ENCODE assay signal across 19 cellular contexts in the genomic region with DNA sequence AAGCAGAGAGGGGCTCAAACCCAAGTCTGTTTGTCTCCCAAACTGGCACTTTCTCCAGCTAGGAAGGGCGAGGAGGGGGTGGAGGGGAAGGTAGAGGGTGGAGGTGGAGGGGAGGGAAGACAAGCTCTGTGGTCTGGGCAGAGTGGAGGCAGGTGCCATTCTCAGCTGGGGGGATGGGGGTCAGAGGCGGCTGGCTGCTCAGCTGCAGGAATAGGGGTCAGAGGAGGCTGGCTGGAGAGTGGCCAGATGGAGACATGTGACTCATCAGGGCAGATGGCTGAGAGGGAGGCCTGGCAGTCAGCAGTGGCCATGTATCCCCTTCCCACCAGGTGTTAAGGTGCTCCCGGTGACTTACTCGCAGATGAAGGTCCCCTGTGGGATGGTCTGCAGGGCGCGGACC. TPM values are rescaled to one million over a fixed set of nuclear protein-coding genes. Genes with fewer than 3 reads are reported as not detected.
DNase-seq lines count a peak whose midpoint lies in the region; ATAC-seq, FAIRE-seq and TF ChIP-seq lines count a peak whose summit lies in the region.
"Had no signal": no experiment of that assay in that cellular context is flagged by ENCODE, and none has a peak within 500 bp of the region (broad histone marks: within the 10 kb centered on the region; RNA-seq: fewer than 3 reads in every experiment).

No MANE protein-coding gene starts in this region.

- H3K79me2 ChIP-seq in SK-N-SH (ENCODE audit: insufficient read depth) = no peaks in the 10 kb centered on the region
- no peaks in the 10 kb centered on the region for H3K79me2 ChIP-seq in mammary epithelial cell (ENCODE audit: insufficient read depth, low read length)

- H4K20me1 ChIP-seq in SK-N-SH (ENCODE audit: insufficient read depth) (no peaks in the 10 kb centered on the region), mammary epithelial cell (ENCODE audit: insufficient read depth, low read length) (no peaks in the 10 kb centered on the region)

- H2AFZ ChIP-seq in SK-N-SH (ENCODE audit: low read depth) (no peak overlapping the region), mammary epithelial cell (ENCODE audit: low read depth, low read length) (no peak overlapping the region)

- H3K9me2 ChIP-seq in SK-N-SH = no peaks in the 10 kb centered on the region

- TF ChIP-seq CTCF in BE2C (IDR thresholded peaks at IDR 0.05; ENCODE audit: low read depth, low read length) = no peak
- no peak for TF ChIP-seq CTCF in HEK293 (tag by site-specific recombination; IDR thresholded peaks at IDR 0.05)
- TF ChIP-seq CTCF in SK-N-SH (IDR thresholded peaks at IDR 0.05) = no peak
- no peak for TF ChIP-seq CTCF in kidney (IDR thresholded peaks at IDR 0.05; ENCODE audit: borderline replicate concordance, extremely low read depth, insufficient read depth)
- TF ChIP-seq CTCF in mammary epithelial cell (conservative IDR thresholded peaks at IDR 0.05 in 1 of 2, IDR thresholded peaks at IDR 0.05 in 1 of 2; ENCODE audit: extremely low read depth in 1 of 2, insufficient read depth in 1 of 2, low read depth in 1 of 2, low read length in 2 of 2) = no peak

- in situ Hi-C loops in mammary epithelial cell (cut with MboI; ENCODE audit: low sequenced_read_pairs in 2 of 2) = no loop called here

- ATAC-seq in GM18867 (IDR thresholded peaks at IDR 0.05; ENCODE audit: unreplicated experiment) = no peak
- ATAC-seq: stimulated activated memory B cell treated with anti-CD40 and anti-IgM and Interleukin-4, amounts not matched to agents 10 μg/mL and 1 μg/mL and 100 μg/mL, for 72 hours had no signal

- dilution Hi-C loops in mammary epithelial cell (cut with HindIII; ENCODE audit: low sequenced_read_pairs) = loop anchor here (10.0 kb wide), 1 partner anchor 48 kb away; no protein-coding TSS in a partner anchor

- FAIRE-seq in kidney (lab: Jason Lieb, UNC) = no peak
- FAIRE-seq: GM12891, TTC549 had no signal

- H3K4me1 ChIP-seq in BE2C (peaks cover 7% of the 10 kb centered on the region), HEK293 (ENCODE audit: control insufficient read depth, insufficient read depth, low read length) (no peaks in the 10 kb centered on the region; the same call in 1 of the 2 replicates), SK-N-SH (ENCODE audit: control insufficient read depth in 1 of 2, insufficient read depth in 2 of 2, low read depth in 1 of 2, low read length in 1 of 2) (no peaks in the 10 kb centered on the region), kidney (ENCODE audit: control insufficient read depth in 1 of 2, insufficient read depth in 1 of 2, low read depth in 1 of 2, low read length in 2 of 2) (peaks cover 0 to 3% of the 10 kb centered on the region in 2 donors), mammary epithelial cell (ENCODE audit: insufficient read depth, low read length) (no peaks in the 10 kb centered on the region)

- DNase-seq in BE2C (peak; percentile 78), SK-N-SH (no peak), kidney (peak; percentile 72), mammary epithelial cell (no peak), NCI-H345 (lab: John Stamatoyannopoulos, UW) (no peak), NCI-H1436 treated with DMSO at 0.1 percent for 48 hours (lab: John Stamatoyannopoulos, UW) (no peak)
- DNase-seq: activated CD4-positive, alpha-beta T cell treated with anti-CD3 and anti-CD28 coated beads, Interleukin-2, amount 50 U/mL, for 4 hours; C1 segment of cervical spinal cord; cerebellar nuclear complex; NCI-H1694 treated with DMSO at 0.1 percent for 48 hours; NK-92 treated with Interleukin-12 subunit alpha and Interleukin-12 subunit beta, amount 100 ng/mL, for 24 hours; SIG-M5 had no signal

- CTCF ChIA-PET in HEK293 (lab: Yijun Ruan, JAX) = interaction anchor here (0.7 kb wide), 1 partner anchor 273 kb away, joined by 3 read pairs; no protein-coding TSS in a partner anchor
- CTCF ChIA-PET in SK-N-SH (lab: Yijun Ruan, JAX) = no interaction called here
- CTCF ChIA-PET in mammary epithelial cell (lab: Charles Lee; ENCODE audit: low non-redundant PET) = no interaction called here

- H3K4me2 ChIP-seq in SK-N-SH = no peak overlapping the region
- no peak overlapping the region for H3K4me2 ChIP-seq in mammary epithelial cell (ENCODE audit: insufficient read depth, low read depth, low read length)

- H3K9me3 ChIP-seq in BE2C (no peaks in the 10 kb centered on the region), HEK293 (ENCODE audit: control insufficient read depth, insufficient read depth, low read depth, low read length) (no peaks in the 10 kb centered on the region), SK-N-SH (no peaks in the 10 kb centered on the region), kidney (ENCODE audit: control insufficient read depth in 1 of 2, low read length in 2 of 2) (no peaks in the 10 kb centered on the region), mammary epithelial cell (replicated peaks; ENCODE audit: insufficient read depth, low read length) (no peaks in the 10 kb centered on the region)

- intact Hi-C loops in kidney (cut with DNase I) (no loop called here), mammary epithelial cell (cut with micrococcal nuclease) (no loop called here)

- H3K27me3 ChIP-seq in BE2C (no peaks in the 10 kb centered on the region), SK-N-SH (ENCODE audit: insufficient read depth) (no peaks in the 10 kb centered on the region), mammary epithelial cell (ENCODE audit: insufficient read depth, low read length) (no peaks in the 10 kb centered on the region)

- POLR2A ChIA-PET in HEK293 (lab: Yijun Ruan, JAX) (no interaction called here), SK-N-SH (lab: Yijun Ruan, JAX) (no interaction called here)

- no TSS peak for BruUV-seq in mammary epithelial cell (replicated peaks; lab: Mats Ljungman, UMichigan)

- WGBS in SK-N-SH (ENCODE audit: low lambda C conversion rate) = 63% methylated on average over 3 of the region's 6 CpGs
- WGBS in mammary epithelial cell (ENCODE audit: low coverage, missing lambda C conversion rate) = 98% methylated on average over 5 of the region's 6 CpGs

- H3K9ac ChIP-seq in SK-N-SH = no peak overlapping the region
- H3K9ac ChIP-seq in kidney (ENCODE audit: low read length in 2 of 2) = no peak overlapping the region
- no peak overlapping the region for H3K9ac ChIP-seq in mammary epithelial cell (ENCODE audit: insufficient read depth, low read length)

- TF ChIP-seq EP300 in SK-N-SH (IDR thresholded peaks at IDR 0.05; ENCODE audit: borderline replicate concordance in 1 of 2, low read depth in 1 of 2, low read length in 1 of 2) = no peak

- no peak for TF ChIP-seq RAD21 in SK-N-SH (IDR thresholded peaks at IDR 0.05; ENCODE audit: low read length)

- H3K4me3 ChIP-seq in BE2C (ENCODE audit: low read depth, low read length) = no peak overlapping the region
- no peak overlapping the region for H3K4me3 ChIP-seq in HEK293 (ENCODE audit: low read depth, low read length)
- no peak overlapping the region for H3K4me3 ChIP-seq in SK-N-SH (ENCODE audit: low read depth in 2 of 2, low read length in 1 of 2)
- H3K4me3 ChIP-seq in kidney (ENCODE audit: low read length in 2 of 2) = no peak overlapping the region
- H3K4me3 ChIP-seq in mammary epithelial cell (replicated peaks in 1 of 3; ENCODE audit: insufficient read depth in 1 of 3, low read depth in 2 of 3, low read length in 3 of 3) = no peak overlapping the region
- H3K4me3 ChIP-seq: skin epidermis had no signal

- no peak overlapping the region for H3K27ac ChIP-seq in HEK293 (ENCODE audit: extremely low read depth, low read depth, low read length)
- H3K27ac ChIP-seq in SK-N-SH (ENCODE audit: low read depth in 2 of 2, low read length in 1 of 2) = no peak overlapping the region
- no peak overlapping the region for H3K27ac ChIP-seq in kidney (ENCODE audit: low read depth in 2 of 2, low read length in 2 of 2)
- no peak overlapping the region for H3K27ac ChIP-seq in mammary epithelial cell (ENCODE audit: insufficient read depth, low read depth, low read length)
- H3K27ac ChIP-seq: skin epidermis had no signal

- H3K36me3 ChIP-seq in BE2C (peaks cover 54% of the 10 kb centered on the region), HEK293 (ENCODE audit: control insufficient read depth in 2 of 2, insufficient read depth in 1 of 2, low read length in 2 of 2) (peaks cover 44 to 74% of the 10 kb centered on the region in 2 experiments), SK-N-SH (replicated peaks in 1 of 2; ENCODE audit: control insufficient read depth in 1 of 2, insufficient read depth in 2 of 2, low read length in 1 of 2) (peaks cover 14 to 61% of the 10 kb centered on the region in 2 experiments), kidney (ENCODE audit: control insufficient read depth in 1 of 2, insufficient read depth in 2 of 2, low read length in 2 of 2) (peaks cover 20 to 41% of the 10 kb centered on the region in 2 donors), mammary epithelial cell (ENCODE audit: insufficient read depth, low read length) (peaks cover 10% of the 10 kb centered on the region)

- peaks cover 5% of the 10 kb centered on the region for H3F3A ChIP-seq in SK-N-SH (replicated peaks; ENCODE audit: insufficient read depth)

RNA-seq across cellular contexts. Expression of gene SLC44A4, which starts 3.5 kb away (rescaled TPM):
- not detected for polyA plus RNA-seq in BE2C (2012; ENCODE audit: insufficient read depth, insufficient read length, low read depth)
- polyA plus RNA-seq in SK-N-SH (2012; rRNA removed) (0.26 and 0.49 TPM in 2 replicates), kidney (ENCODE audit: insufficient read depth, low read depth, low replicate concordance) (37.4 TPM), mammary epithelial cell (not detected)
- 0.18 and 0.26 TPM in 2 replicates for polyA plus RNA-seq in SK-N-SH (2012; cell fraction: cytosol; rRNA removed)
- polyA plus RNA-seq in SK-N-SH (2012; cell fraction: nucleus; rRNA removed) = 0.40 and 0.66 TPM in 2 replicates
- total RNA-seq in kidney (137 TPM), mammary epithelial cell (not detected)
- not detected for polyA minus RNA-seq in mammary epithelial cell
- total RNA-seq: osteocyte had no signal

RNA-seq across cellular contexts. Expression of gene EHMT2, which starts 15.2 kb away (rescaled TPM):
- polyA plus RNA-seq in BE2C (2012; ENCODE audit: insufficient read depth, insufficient read length, low read depth) = 122 TPM
- 50.1 and 72.0 TPM in 2 replicates for polyA plus RNA-seq in SK-N-SH (2012; rRNA removed)
- 25.3 and 39.7 TPM in 2 replicates for polyA plus RNA-seq in SK-N-SH (2012; cell fraction: cytosol; rRNA removed)
- polyA plus RNA-seq in SK-N-SH (2012; cell fraction: nucleus; rRNA removed) = 209 and 212 TPM in 2 replicates
- total RNA-seq in kidney = 40.5 TPM
- 35.3 TPM for polyA plus RNA-seq in kidney (ENCODE audit: insufficient read depth, low read depth, low replicate concordance)
- 10 to 100 TPM; 26.2 to 28.7 TPM for total RNA-seq in mammary epithelial cell
- polyA plus RNA-seq in mammary epithelial cell = 33.6 TPM
- 95.7 TPM for polyA minus RNA-seq in mammary epithelial cell

RNA-seq across cellular contexts. Expression of gene ZBTB12, which starts 19.5 kb away (rescaled TPM):
- 42.9 TPM for polyA plus RNA-seq in BE2C (2012; ENCODE audit: insufficient read depth, insufficient read length, low read depth)
- polyA plus RNA-seq in SK-N-SH (2012; rRNA removed) = 8.3 and 8.4 TPM in 2 replicates
- polyA plus RNA-seq in SK-N-SH (2012; cell fraction: cytosol; rRNA removed) = 4.5 and 8.4 TPM in 2 replicates
- polyA plus RNA-seq in SK-N-SH (2012; cell fraction: nucleus; rRNA removed) = 4.9 and 7.0 TPM in 2 replicates
- 3.4 TPM for total RNA-seq in kidney
- polyA plus RNA-seq in kidney (ENCODE audit: insufficient read depth, low read depth, low replicate concordance) = 2.5 TPM
- total RNA-seq in mammary epithelial cell = 1 to 10 TPM in 1 of 2 donors, under 1 TPM in 1; 0.33 to 2.7 TPM
- 0.95 TPM for polyA plus RNA-seq in mammary epithelial cell
- polyA minus RNA-seq in mammary epithelial cell = 0.93 TPM

RNA-seq across cellular contexts. Expression of gene NEU1, which starts 19.7 kb away (rescaled TPM):
- 87.4 TPM for polyA plus RNA-seq in BE2C (2012; ENCODE audit: insufficient read depth, insufficient read length, low read depth)
- 42.2 and 43.0 TPM in 2 replicates for polyA plus RNA-seq in SK-N-SH (2012; rRNA removed)
- 26.4 and 32.7 TPM in 2 replicates for polyA plus RNA-seq in SK-N-SH (2012; cell fraction: cytosol; rRNA removed)
- 31.9 and 35.3 TPM in 2 replicates for polyA plus RNA-seq in SK-N-SH (2012; cell fraction: nucleus; rRNA removed)
- 66.9 TPM for total RNA-seq in kidney
- polyA plus RNA-seq in kidney (ENCODE audit: insufficient read depth, low read depth, low replicate concordance) = 131 TPM
- 10 to 100 TPM; 27.8 to 42.5 TPM for total RNA-seq in mammary epithelial cell
- polyA plus RNA-seq in mammary epithelial cell = 44.5 TPM
- 27.1 TPM for polyA minus RNA-seq in mammary epithelial cell

RNA-seq across cellular contexts. Expression of gene C2, which starts 45.2 kb away (rescaled TPM):
- polyA plus RNA-seq in BE2C (2012; ENCODE audit: insufficient read depth, insufficient read length, low read depth) = 2.9 TPM
- polyA plus RNA-seq in SK-N-SH (2012; rRNA removed) (0.15 and 0.43 TPM in 2 replicates), kidney (ENCODE audit: insufficient read depth, low read depth, low replicate concordance) (84.0 TPM), mammary epithelial cell (not detected)
- polyA plus RNA-seq in SK-N-SH (2012; cell fraction: cytosol; rRNA removed) = 0.14 and 0.25 TPM in 2 replicates
- polyA plus RNA-seq in SK-N-SH (2012; cell fraction: nucleus; rRNA removed) = 0.39 and 0.42 TPM in 2 replicates
- total RNA-seq in kidney (38.7 TPM), mammary epithelial cell (under 1 TPM; 0.45 to 0.50 TPM)
- polyA minus RNA-seq in mammary epithelial cell = not detected

Comparison
In these comparisons a context has a peak if more than half of its experiments do, and no peak if none do; other contexts are left out.
1. DNase-seq: peak in BE2C (single experiment) and kidney (single experiment); none in SK-N-SH (single experiment), mammary epithelial cell (single experiment), NCI-H345 (single experiment) and NCI-H1436 treated with DMSO at 0.1 percent for 48 hours (single experiment).
2. RNA of gene SLC44A4, which starts 3.5 kb away (polyA plus RNA-seq): 37.4 TPM in kidney (single experiment); 0.18 to 0.66 TPM in SK-N-SH and not detected in mammary epithelial cell (single experiment); every median in the first group is over 10 times any median in the second.